ENCODE assay signal across 8 cellular contexts in the genomic region with DNA sequence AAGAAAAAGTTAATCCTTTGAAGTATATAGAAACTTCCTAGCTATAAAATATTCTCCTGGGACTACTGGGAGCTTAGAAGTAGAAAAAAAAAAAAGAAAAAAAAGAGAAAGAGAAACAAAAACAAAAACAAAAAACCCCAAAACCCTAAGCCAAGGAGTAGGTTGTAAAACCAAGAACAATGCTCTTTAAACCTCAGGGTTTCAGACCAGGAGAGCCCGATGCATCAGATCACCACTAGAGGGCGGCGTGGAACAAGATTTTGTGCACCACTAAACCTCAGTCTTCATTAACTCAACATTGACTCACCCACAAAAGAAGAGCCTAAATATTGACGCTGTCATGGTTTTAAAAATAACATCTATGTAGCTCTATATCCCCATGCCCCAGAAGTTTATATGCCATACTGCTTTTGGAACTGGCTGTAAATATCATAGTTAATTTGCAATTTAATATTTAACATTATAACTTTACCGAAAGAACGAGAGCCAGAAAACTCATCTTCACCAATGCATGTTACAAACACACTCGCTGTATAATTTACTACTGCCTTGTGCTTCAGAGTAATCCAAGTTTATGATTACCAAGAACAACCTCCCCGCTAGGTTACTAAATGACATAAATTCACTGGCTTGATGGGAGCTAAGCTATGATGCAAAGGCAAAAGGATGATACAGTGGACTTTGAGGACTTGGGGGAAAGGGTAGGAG. TPM values are rescaled to one million over a fixed set of nuclear protein-coding genes. Genes with fewer than 3 reads are reported as not detected.
A peak's percentile ranks its signal among the peaks of the same experiment; 100 is the strongest.
DNase-seq lines count a peak whose midpoint lies in the region; ATAC-seq, FAIRE-seq and TF ChIP-seq lines count a peak whose summit lies in the region.

No MANE protein-coding gene starts in this region.

- H3K4me1 ChIP-seq in lower lobe of right lung = no peaks in the 10 kb centered on the region

- H3K27ac ChIP-seq in C4-2B (no peak overlapping the region), dorsolateral prefrontal cortex (peak overlapping the region in 1 of 59 donors; percentile 17), lower lobe of right lung (no peak overlapping the region)

- ATAC-seq in HG03457 (IDR thresholded peaks at IDR 0.05; ENCODE audit: unreplicated experiment) = peak; percentile 83
- ATAC-seq in lower lobe of right lung = peak; percentile 90 to 93

- DNase-seq in GM19239 (ENCODE audit: insufficient read length, low spot score) (peak; percentile 60), NCI-H69 (lab: John Stamatoyannopoulos, UW) (peak; percentile 79), dorsolateral prefrontal cortex (peak; percentile 67 to 90 (median 82)), lower lobe of right lung (peak; percentile 84)
- peak; percentile 87 for DNase-seq in activated CD4-positive, alpha-beta T cell treated with anti-CD3 and anti-CD28 coated beads, Interleukin-2, amount 50 U/mL, for 1 hour
- DNase-seq in stimulated activated CD8-positive, alpha-beta memory T cell treated with anti-CD3 and anti-CD28 coated beads, Interleukin-12 subunit alpha, Interleukin-12 subunit beta, amount 100 ng/mL, for 24 hours (ENCODE audit: extremely low read depth) = peak; percentile 51

- H3K27me3 ChIP-seq in dorsolateral prefrontal cortex (no peaks in the 10 kb centered on the region), lower lobe of right lung (ENCODE audit: low read depth) (no peaks in the 10 kb centered on the region)

- FAIRE-seq in GM19239 (lab: Jason Lieb, UNC) = peak; percentile 97

- H3K36me3 ChIP-seq in lower lobe of right lung = peaks cover 76% of the 10 kb centered on the region

- peak overlapping the region in 3 of 59 donors; percentile 1 to 8 (median 8) for H3K4me3 ChIP-seq in dorsolateral prefrontal cortex
- H3K4me3 ChIP-seq in lower lobe of right lung = no peak overlapping the region

- H3K9me3 ChIP-seq in lower lobe of right lung = no peaks in the 10 kb centered on the region

- TF ChIP-seq CTCF in C4-2B (conservative IDR thresholded peaks at IDR 0.05) = peak; percentile 97
- peak; percentile 68 to 98 (median 93) for TF ChIP-seq CTCF in dorsolateral prefrontal cortex (IDR thresholded peaks at IDR 0.05 in 54 of 56, conservative IDR thresholded peaks at IDR 0.05 in 2 of 56; ENCODE audit: low read depth in 1 of 56, partially characterized antibody in 56 of 56)
- peak; percentile 96 for TF ChIP-seq CTCF in lower lobe of right lung (IDR thresholded peaks at IDR 0.05)

- intact Hi-C loops in dorsolateral prefrontal cortex (cut with DNase I) (loop anchor here (2.0 to 10.0 kb wide), 2 partner anchors 270 to 272 kb away; no protein-coding TSS in a partner anchor), lower lobe of right lung (cut with DNase I) (no loop called here)

RNA-seq across cellular contexts. Expression of gene MCUR1, which starts 19.2 kb away (rescaled TPM):
- total RNA-seq in dorsolateral prefrontal cortex (10 to 100 TPM; 22.6 to 50.0 (median 35.4) TPM), lower lobe of right lung (26.1 TPM)
